ENCODE assay signal across 8 cellular contexts in genomic region chr5:147310059-147310704, GRCh38.
DNase-seq lines count a peak whose midpoint lies in the region; ATAC-seq, FAIRE-seq and TF ChIP-seq lines count a peak whose summit lies in the region.

No MANE protein-coding gene starts in this region.

- CTCF ChIA-PET in mammary epithelial cell (lab: Charles Lee; ENCODE audit: low non-redundant PET), result interaction anchor here (0.5 kb wide), 1 partner anchor 9 kb away, joined by 4 read pairs; no protein-coding TSS in a partner anchor
- CTCF ChIA-PET in activated CD4-positive, alpha-beta T cell treated with anti-CD3 and anti-CD28 coated beads for 36 hours (lab: Charles Lee), result no interaction called here

- no peak overlapping the region for H3K27ac Mint-ChIP-seq in activated CD4-positive, alpha-beta T cell treated with anti-CD3 and anti-CD28 coated beads for 36 hours
- H3K27ac Mint-ChIP-seq in nephron progenitor cell, result no peak overlapping the region
- no peak overlapping the region for H3K27ac Mint-ChIP-seq in activated T-helper 2 cell treated with anti-CD3 and anti-CD28 coated beads, Interferon-gamma antibody, Interleukin-2, Interleukin-4, amounts not matched to agents 10 μg/mL and 5 μg/mL and 100 μg/mL, durations not matched to agents 14 hours and 24 hours and 36 hours

- TF ChIP-seq CTCF in mammary epithelial cell (conservative IDR thresholded peaks at IDR 0.05 in 1 of 2, IDR thresholded peaks at IDR 0.05 in 1 of 2; ENCODE audit: extremely low read depth in 1 of 2, insufficient read depth in 1 of 2, low read depth in 1 of 2, low read length in 2 of 2) (no peak), nephron progenitor cell (IDR thresholded peaks at IDR 0.05) (no peak), D721Med (IDR thresholded peaks at IDR 0.05; ENCODE audit: insufficient read depth, missing control alignments) (no peak)

- no peak for ATAC-seq in activated CD4-positive, alpha-beta T cell treated with anti-CD3 and anti-CD28 coated beads for 36 hours

- H3K27ac ChIP-seq in mammary epithelial cell (ENCODE audit: insufficient read depth, low read depth, low read length), result peak overlapping the region; percentile 11

- WGBS in mammary epithelial cell (ENCODE audit: low coverage, missing lambda C conversion rate), result 52% methylated on average over 10 of the region's 10 CpGs

- no peaks in the 10 kb centered on the region for H3K9me3 Mint-ChIP-seq in activated CD4-positive, alpha-beta T cell treated with anti-CD3 and anti-CD28 coated beads for 36 hours (ENCODE audit: low read depth)
- H3K9me3 Mint-ChIP-seq in nephron progenitor cell, result peaks cover 4% of the 10 kb centered on the region
- H3K9me3 Mint-ChIP-seq in activated T-helper 2 cell treated with anti-CD3 and anti-CD28 coated beads, Interferon-gamma antibody, Interleukin-2, Interleukin-4, amounts not matched to agents 10 μg/mL and 5 μg/mL and 100 μg/mL, durations not matched to agents 14 hours and 24 hours and 36 hours, result no peaks in the 10 kb centered on the region

- no peak overlapping the region for H3K9ac ChIP-seq in mammary epithelial cell (ENCODE audit: insufficient read depth, low read length)

- no peak overlapping the region for H3K4me3 Mint-ChIP-seq in activated CD4-positive, alpha-beta T cell treated with anti-CD3 and anti-CD28 coated beads for 36 hours
- no peak overlapping the region for H3K4me3 Mint-ChIP-seq in nephron progenitor cell
- no peak overlapping the region for H3K4me3 Mint-ChIP-seq in activated T-helper 2 cell treated with anti-CD3 and anti-CD28 coated beads, Interferon-gamma antibody, Interleukin-2, Interleukin-4, amounts not matched to agents 10 μg/mL and 5 μg/mL and 100 μg/mL, durations not matched to agents 14 hours and 24 hours and 36 hours (ENCODE audit: low read depth)

- BruUV-seq in mammary epithelial cell (replicated peaks; lab: Mats Ljungman, UMichigan), result no TSS peak

- in situ Hi-C loops in mammary epithelial cell (cut with MboI; ENCODE audit: low sequenced_read_pairs in 2 of 2), result no loop called here

- peak overlapping the region; percentile 28 for H3K4me2 ChIP-seq in mammary epithelial cell (ENCODE audit: insufficient read depth, low read depth, low read length)

- intact Hi-C loops in mammary epithelial cell (cut with micrococcal nuclease), result no loop called here
- intact Hi-C loops in activated CD4-positive, alpha-beta T cell treated with anti-CD3 and anti-CD28 coated beads for 36 hours (cut with DNase I, micrococcal nuclease), result no loop called here
- intact Hi-C loops in activated T-helper 2 cell treated with anti-CD3 and anti-CD28 coated beads, Interferon-gamma antibody, Interleukin-2, Interleukin-4, amounts not matched to agents 10 μg/mL and 5 μg/mL and 100 μg/mL, durations not matched to agents 14 hours and 24 hours and 36 hours (cut with micrococcal nuclease), result no loop called here

- DNase-seq in ELR (ENCODE audit: low read depth), result peak; percentile 69
- peak; percentile 73 for DNase-seq in NCI-H226
- peak; percentile 83 for DNase-seq in mammary epithelial cell
- peak; percentile 87 to 90 for DNase-seq in lung microvascular endothelial cell (ENCODE audit: low read depth in 2 of 2)
- no peak for DNase-seq in activated CD4-positive, alpha-beta T cell treated with anti-CD3 and anti-CD28 coated beads for 36 hours
- no peak for DNase-seq in nephron progenitor cell
- no peak for DNase-seq in D721Med (ENCODE audit: insufficient read length, low spot score)
- no peak for DNase-seq in activated T-helper 2 cell treated with anti-CD3 and anti-CD28 coated beads, Interferon-gamma antibody, Interleukin-2, Interleukin-4, amounts not matched to agents 10 μg/mL and 5 μg/mL and 100 μg/mL, durations not matched to agents 14 hours and 24 hours and 36 hours (ENCODE audit: low spot score)

- H3K4me1 ChIP-seq in mammary epithelial cell (ENCODE audit: insufficient read depth, low read length), result peaks cover 8% of the 10 kb centered on the region

- H3K36me3 Mint-ChIP-seq in activated CD4-positive, alpha-beta T cell treated with anti-CD3 and anti-CD28 coated beads for 36 hours (ENCODE audit: low read depth), result no peaks in the 10 kb centered on the region
- H3K36me3 Mint-ChIP-seq in nephron progenitor cell (ENCODE audit: low read depth), result no peaks in the 10 kb centered on the region
- no peaks in the 10 kb centered on the region for H3K36me3 Mint-ChIP-seq in activated T-helper 2 cell treated with anti-CD3 and anti-CD28 coated beads, Interferon-gamma antibody, Interleukin-2, Interleukin-4, amounts not matched to agents 10 μg/mL and 5 μg/mL and 100 μg/mL, durations not matched to agents 14 hours and 24 hours and 36 hours (ENCODE audit: low read depth)

- no peak for FAIRE-seq in D721Med (lab: Jason Lieb, UNC)

- no peaks in the 10 kb centered on the region for H4K20me1 ChIP-seq in mammary epithelial cell (ENCODE audit: insufficient read depth, low read length)

- no peaks in the 10 kb centered on the region for H3K79me2 ChIP-seq in mammary epithelial cell (ENCODE audit: insufficient read depth, low read length)

- dilution Hi-C loops in mammary epithelial cell (cut with HindIII; ENCODE audit: low sequenced_read_pairs), result no loop called here

- peak overlapping the region; percentile 94 for H2AFZ ChIP-seq in mammary epithelial cell (ENCODE audit: low read depth, low read length)

- no peaks in the 10 kb centered on the region for H3K27me3 ChIP-seq in mammary epithelial cell (ENCODE audit: insufficient read depth, low read length)

- POLR2A ChIA-PET in activated CD4-positive, alpha-beta T cell treated with anti-CD3 and anti-CD28 coated beads for 36 hours (lab: Charles Lee), result no interaction called here

- no peak overlapping the region for H3K4me3 ChIP-seq in mammary epithelial cell (replicated peaks in 1 of 3; ENCODE audit: insufficient read depth in 1 of 3, low read depth in 2 of 3, low read length in 3 of 3)

- no peaks in the 10 kb centered on the region for H3K36me3 ChIP-seq in mammary epithelial cell (ENCODE audit: insufficient read depth, low read length)

- peaks cover 2% of the 10 kb centered on the region for H3K9me3 ChIP-seq in mammary epithelial cell (replicated peaks; ENCODE audit: insufficient read depth, low read length)

- no peaks in the 10 kb centered on the region for H3K4me1 Mint-ChIP-seq in activated CD4-positive, alpha-beta T cell treated with anti-CD3 and anti-CD28 coated beads for 36 hours
- no peaks in the 10 kb centered on the region for H3K4me1 Mint-ChIP-seq in nephron progenitor cell
- H3K4me1 Mint-ChIP-seq in activated T-helper 2 cell treated with anti-CD3 and anti-CD28 coated beads, Interferon-gamma antibody, Interleukin-2, Interleukin-4, amounts not matched to agents 10 μg/mL and 5 μg/mL and 100 μg/mL, durations not matched to agents 14 hours and 24 hours and 36 hours (ENCODE audit: low read depth), result no peaks in the 10 kb centered on the region

- no peaks in the 10 kb centered on the region for H3K27me3 Mint-ChIP-seq in activated CD4-positive, alpha-beta T cell treated with anti-CD3 and anti-CD28 coated beads for 36 hours
- no peaks in the 10 kb centered on the region for H3K27me3 Mint-ChIP-seq in nephron progenitor cell (ENCODE audit: low read depth, poor library complexity)
- no peaks in the 10 kb centered on the region for H3K27me3 Mint-ChIP-seq in activated T-helper 2 cell treated with anti-CD3 and anti-CD28 coated beads, Interferon-gamma antibody, Interleukin-2, Interleukin-4, amounts not matched to agents 10 μg/mL and 5 μg/mL and 100 μg/mL, durations not matched to agents 14 hours and 24 hours and 36 hours (ENCODE audit: low read depth)

Comparison
In these comparisons a context has a peak if more than half of its experiments do, and no peak if none do; other contexts are left out.
1. DNase-seq: peak in ELR (single experiment), NCI-H226 (single experiment), mammary epithelial cell (single experiment) and lung microvascular endothelial cell (2 of 2); none in activated CD4-positive, alpha-beta T cell treated with anti-CD3 and anti-CD28 coated beads for 36 hours (single experiment), nephron progenitor cell (single experiment), D721Med (single experiment) and activated T-helper 2 cell treated with anti-CD3 and anti-CD28 coated beads, Interferon-gamma antibody, Interleukin-2, Interleukin-4, amounts not matched to agents 10 μg/mL and 5 μg/mL and 100 μg/mL, durations not matched to agents 14 hours and 24 hours and 36 hours (single experiment).